Comparison of ENCODE assay signal across 13 cellular contexts in genomic region chr3:16069149-16069922, GRCh38.
DNase-seq lines count a peak whose midpoint lies in the region; ATAC-seq, FAIRE-seq and TF ChIP-seq lines count a peak whose summit lies in the region.
"Had no signal": no experiment of that assay in that cellular context is flagged by ENCODE, and none has a peak within 500 bp of the region (broad histone marks: within the 10 kb centered on the region; RNA-seq: fewer than 3 reads in every experiment).

No MANE protein-coding gene starts in this region.

- ATAC-seq in heart left ventricle: no peak
- ATAC-seq in HG03378 (IDR thresholded peaks at IDR 0.05; ENCODE audit: unreplicated experiment): no peak

- no peaks in the 10 kb centered on the region for H3K27me3 ChIP-seq in heart left ventricle

- FAIRE-seq in D721Med (lab: Jason Lieb, UNC): no peak

- H3K27ac ChIP-seq in heart left ventricle: no peak overlapping the region

- H3K4me1 ChIP-seq in heart left ventricle: peaks cover 0 to 18% (median 7%) of the 10 kb centered on the region in 12 donors

- H3K4me3 ChIP-seq in heart left ventricle: no peak overlapping the region

- H3K9me3 Mint-ChIP-seq in neural crest cell: no peaks in the 10 kb centered on the region
- H3K9me3 Mint-ChIP-seq: activated naive CD4-positive, alpha-beta T cell treated with anti-CD3 and anti-CD28 coated beads, Interleukin-2, amount 10 ng/mL, durations not matched to agents 7 days and 5 days; CD8-positive, alpha-beta memory T cell had no signal

- intact Hi-C loops in heart left ventricle (cut with DNase I): no loop called here

- H3K36me3 ChIP-seq in heart left ventricle: no peaks in the 10 kb centered on the region

- TF ChIP-seq POLR2A in heart left ventricle (IDR thresholded peaks at IDR 0.05): no peak

- H3K27ac Mint-ChIP-seq in neural crest cell (ENCODE audit: unreplicated experiment): peak overlapping the region; percentile 83
- H3K27ac Mint-ChIP-seq: activated naive CD4-positive, alpha-beta T cell treated with anti-CD3 and anti-CD28 coated beads, Interleukin-2, amount 10 ng/mL, durations not matched to agents 7 days and 5 days had no signal

- H3K9me3 ChIP-seq in heart left ventricle: no peaks in the 10 kb centered on the region

- TF ChIP-seq CTCF in neural crest cell (conservative IDR thresholded peaks at IDR 0.05) (no peak), heart left ventricle (IDR thresholded peaks at IDR 0.05) (no peak), D721Med (IDR thresholded peaks at IDR 0.05; ENCODE audit: insufficient read depth, missing control alignments) (no peak)

- in situ Hi-C loops in Caki2 (cut with HindIII; ENCODE audit: low pct_unique_long_range_greater_than_20kb, low sequenced_read_pairs): no loop called here

- H3K4me1 Mint-ChIP-seq in neural crest cell: peaks cover 21% of the 10 kb centered on the region
- H3K4me1 Mint-ChIP-seq: activated naive CD4-positive, alpha-beta T cell treated with anti-CD3 and anti-CD28 coated beads, Interleukin-2, amount 10 ng/mL, durations not matched to agents 7 days and 5 days; CD8-positive, alpha-beta memory T cell had no signal

- H3K4me3 Mint-ChIP-seq in neural crest cell: no peak overlapping the region
- H3K4me3 Mint-ChIP-seq: activated naive CD4-positive, alpha-beta T cell treated with anti-CD3 and anti-CD28 coated beads, Interleukin-2, amount 10 ng/mL, durations not matched to agents 7 days and 5 days; CD8-positive, alpha-beta memory T cell had no signal

- H3K36me3 Mint-ChIP-seq in neural crest cell (ENCODE audit: low read depth): no peaks in the 10 kb centered on the region
- H3K36me3 Mint-ChIP-seq: activated naive CD4-positive, alpha-beta T cell treated with anti-CD3 and anti-CD28 coated beads, Interleukin-2, amount 10 ng/mL, durations not matched to agents 7 days and 5 days had no signal

- DNase-seq in Caki2 (ENCODE audit: low read depth): peak; percentile 64
- peak; percentile 48 for DNase-seq in NCI-H446 treated with DMSO at 0.1 percent for 48 hours (lab: John Stamatoyannopoulos, UW)
- peak; percentile 82 for DNase-seq in dermis blood vessel endothelial cell
- DNase-seq in neural crest cell (ENCODE audit: low read depth, low spot score): no peak
- no peak for DNase-seq in heart left ventricle
- no peak for DNase-seq in DMS 273 treated with DMSO at 0.1 percent for 48 hours (lab: John Stamatoyannopoulos, UW)
- DNase-seq in D721Med (ENCODE audit: insufficient read length, low spot score): no peak
- DNase-seq: activated CD4-positive, CD25-positive, alpha-beta regulatory T cell treated with anti-CD3 and anti-CD28 coated beads, Interleukin-2, amount 50 U/mL, for 72 hours; activated naive CD4-positive, alpha-beta T cell treated with anti-CD3 and anti-CD28 coated beads, Interleukin-2, amount 10 ng/mL, durations not matched to agents 7 days and 5 days; CD8-positive, alpha-beta memory T cell; NCI-H1092; substantia nigra had no signal

- 90 to 96% (median 92%) methylated on average over 6 of the region's 6 CpGs for WGBS in heart left ventricle, 4 donors

- no peaks in the 10 kb centered on the region for H3K27me3 Mint-ChIP-seq in neural crest cell (ENCODE audit: low read depth)

Comparison
In these comparisons a context has a peak if more than half of its experiments do, and no peak if none do; other contexts are left out.
1. DNase-seq: peak in Caki2 (single experiment), NCI-H446 treated with DMSO at 0.1 percent for 48 hours (single experiment) and dermis blood vessel endothelial cell (single experiment); none in neural crest cell (single experiment), heart left ventricle (0 of 5), DMS 273 treated with DMSO at 0.1 percent for 48 hours (single experiment) and D721Med (single experiment).